15 cellular contexts compared by ENCODE assay signal in the genomic region with DNA sequence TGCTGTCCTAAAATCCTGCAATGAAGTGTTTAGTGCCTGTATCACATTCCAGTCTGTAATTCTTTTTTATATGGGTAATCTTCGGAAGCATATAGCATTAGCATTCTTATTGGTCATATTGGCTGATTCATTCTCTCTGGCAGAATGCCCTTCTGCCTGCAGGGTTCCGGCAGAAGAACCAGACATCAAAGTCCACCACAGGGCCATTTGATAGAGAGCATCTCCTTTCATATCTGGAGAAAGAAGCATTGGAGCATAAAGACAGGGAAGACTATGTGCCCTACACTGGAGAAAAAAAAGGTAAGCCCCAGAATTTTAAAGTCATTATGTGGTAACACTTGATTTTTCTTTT. TPM values are rescaled to one million over a fixed set of nuclear protein-coding genes. Genes with fewer than 3 reads are reported as not detected.
DNase-seq lines count a peak whose midpoint lies in the region; ATAC-seq, FAIRE-seq and TF ChIP-seq lines count a peak whose summit lies in the region.
"Had no signal": no experiment of that assay in that cellular context is flagged by ENCODE, and none has a peak within 500 bp of the region (broad histone marks: within the 10 kb centered on the region; RNA-seq: fewer than 3 reads in every experiment).

No MANE protein-coding gene starts in this region.

- no peaks in the 10 kb centered on the region for H3K27me3 Mint-ChIP-seq in activated CD8-positive, alpha-beta memory T cell treated with anti-CD3 and anti-CD28 coated beads, Interleukin-2, amount 10 ng/mL, durations not matched to agents 7 days and 5 days
- H3K27me3 Mint-ChIP-seq: naive B cell had no signal

- H3K4me3 Mint-ChIP-seq in activated CD8-positive, alpha-beta memory T cell treated with anti-CD3 and anti-CD28 coated beads, Interleukin-2, amount 10 ng/mL, durations not matched to agents 7 days and 5 days = no peak overlapping the region
- H3K4me3 Mint-ChIP-seq: GM23338, naive B cell had no signal

- DNase-seq in NCI-H460 (ENCODE audit: extremely low read depth, low read depth) (peak; percentile 73), bronchial epithelial cell (ENCODE audit: low read depth) (peak; percentile 82), mucosa of descending colon (peak in 1 of 3 donors; percentile 79), NCI-H1048 (lab: John Stamatoyannopoulos, UW) (no peak)
- no peak for DNase-seq in activated CD8-positive, alpha-beta memory T cell treated with anti-CD3 and anti-CD28 coated beads, Interleukin-2, amount 10 ng/mL, durations not matched to agents 7 days and 5 days
- no peak for DNase-seq in activated CD4-positive, alpha-beta T cell treated with anti-CD3 and anti-CD28 coated beads, Interleukin-2, amount 50 U/mL, for 1 hour
- DNase-seq: naive B cell; NCI-H1436; RPMI8226; stimulated activated CD4-positive, alpha-beta T cell treated with anti-CD3 and anti-CD28 coated beads, Interleukin-4, amount 100 ng/mL, for 24 hours had no signal

- no peak for TF ChIP-seq POLR2A in GM18505 (IDR thresholded peaks at IDR 0.05; ENCODE audit: borderline replicate concordance, extremely low read depth, insufficient read depth, insufficient read length)

- TF ChIP-seq CTCF in C4-2B (conservative IDR thresholded peaks at IDR 0.05) (no peak), bronchial epithelial cell (IDR thresholded peaks at IDR 0.05; ENCODE audit: insufficient read depth, low read length, severe bottlenecking) (no peak), mucosa of descending colon (IDR thresholded peaks at IDR 0.05) (no peak)

- no peak for FAIRE-seq in bronchial epithelial cell (lab: Jason Lieb, UNC)
- FAIRE-seq: D721Med had no signal

- peak overlapping the region; percentile 65 for H3K27ac ChIP-seq in C4-2B
- H3K27ac ChIP-seq: thoracic aorta had no signal

- H3K27ac Mint-ChIP-seq in activated CD8-positive, alpha-beta memory T cell treated with anti-CD3 and anti-CD28 coated beads, Interleukin-2, amount 10 ng/mL, durations not matched to agents 7 days and 5 days = no peak overlapping the region
- H3K27ac Mint-ChIP-seq: GM23338 had no signal

- peaks cover 15% of the 10 kb centered on the region for H3K4me1 ChIP-seq in mucosa of descending colon (ENCODE audit: low read depth)

- H3K4me3 ChIP-seq in bronchial epithelial cell (ENCODE audit: low read depth, low read length) = no peak overlapping the region
- no peak overlapping the region for H3K4me3 ChIP-seq in mucosa of descending colon
- H3K4me3 ChIP-seq: GM23338, thoracic aorta had no signal

- peaks cover 42% of the 10 kb centered on the region for H3K36me3 Mint-ChIP-seq in activated CD8-positive, alpha-beta memory T cell treated with anti-CD3 and anti-CD28 coated beads, Interleukin-2, amount 10 ng/mL, durations not matched to agents 7 days and 5 days

- peaks cover 9% of the 10 kb centered on the region for H3K4me1 Mint-ChIP-seq in activated CD8-positive, alpha-beta memory T cell treated with anti-CD3 and anti-CD28 coated beads, Interleukin-2, amount 10 ng/mL, durations not matched to agents 7 days and 5 days

- peaks cover 3% of the 10 kb centered on the region for H3K36me3 ChIP-seq in bronchial epithelial cell (ENCODE audit: control insufficient read depth, insufficient read depth, low read length)
- H3K36me3 ChIP-seq in mucosa of descending colon (ENCODE audit: low read depth) = no peaks in the 10 kb centered on the region

- intact Hi-C loops in mucosa of descending colon (cut with DNase I, micrococcal nuclease) = no loop called here

- no peaks in the 10 kb centered on the region for H3K27me3 ChIP-seq in bronchial epithelial cell (ENCODE audit: control insufficient read depth, insufficient read depth, low read length)

- no peaks in the 10 kb centered on the region for H3K9me3 ChIP-seq in mucosa of descending colon
- H3K9me3 ChIP-seq: thoracic aorta had no signal

- ATAC-seq in mucosa of descending colon = peak; percentile 96
- no peak for ATAC-seq in activated CD8-positive, alpha-beta memory T cell treated with anti-CD3 and anti-CD28 coated beads, Interleukin-2, amount 10 ng/mL, durations not matched to agents 7 days and 5 days
- no peak for ATAC-seq in GM18505 (IDR thresholded peaks at IDR 0.05; ENCODE audit: unreplicated experiment)
- ATAC-seq: GM23338 had no signal

- no peaks in the 10 kb centered on the region for H3K9me3 Mint-ChIP-seq in activated CD8-positive, alpha-beta memory T cell treated with anti-CD3 and anti-CD28 coated beads, Interleukin-2, amount 10 ng/mL, durations not matched to agents 7 days and 5 days (ENCODE audit: low read depth)
- H3K9me3 Mint-ChIP-seq: GM23338 had no signal

- CTCF ChIA-PET in activated CD8-positive, alpha-beta memory T cell treated with anti-CD3 and anti-CD28 coated beads, Interleukin-2, amount 10 ng/mL, durations not matched to agents 7 days and 5 days (lab: Charles Lee) = no interaction called here

RNA-seq across cellular contexts. Expression of gene TMOD3, which starts 39.6 kb away (rescaled TPM):
- total RNA-seq in NCI-H460 (2014; rRNA removed; shearing (Covaris generic)) = 59.0 and 60.7 TPM in 2 replicates
- 18.0 and 23.0 TPM in 2 replicates for polyA plus RNA-seq in NCI-H460 (2014; cell fraction: nucleus; rRNA removed)
- total RNA-seq in bronchial epithelial cell (80.3 and 99.5 TPM in 2 replicates), mucosa of descending colon (10 to 100 TPM; 43.8 to 65.2 (median 63.7) TPM)
- total RNA-seq in activated CD8-positive, alpha-beta memory T cell treated with anti-CD3 and anti-CD28 coated beads, Interleukin-2, amount 10 ng/mL, durations not matched to agents 7 days and 5 days = 10 to 100 TPM; 59.2 to 61.3 TPM

Comparison
In these comparisons a context has a peak if more than half of its experiments do, and no peak if none do; other contexts are left out.
1. DNase-seq: peak in NCI-H460 (single experiment) and bronchial epithelial cell (single experiment); none in activated CD8-positive, alpha-beta memory T cell treated with anti-CD3 and anti-CD28 coated beads, Interleukin-2, amount 10 ng/mL, durations not matched to agents 7 days and 5 days (single experiment), NCI-H1048 (single experiment) and activated CD4-positive, alpha-beta T cell treated with anti-CD3 and anti-CD28 coated beads, Interleukin-2, amount 50 U/mL, for 1 hour (single experiment).